22 cellular contexts compared by ENCODE assay signal in genomic region chr3:47014036-47014435, GRCh38. TPM values are rescaled to one million over a fixed set of nuclear protein-coding genes. Genes with fewer than 3 reads are reported as not detected.
DNase-seq lines count a peak whose midpoint lies in the region; ATAC-seq and TF ChIP-seq lines count a peak whose summit lies in the region.
"Had no signal": no experiment of that assay in that cellular context is flagged by ENCODE, and none has a peak within 500 bp of the region (broad histone marks: within the 10 kb centered on the region; RNA-seq: fewer than 3 reads in every experiment).

No MANE protein-coding gene starts in this region.

- H3K9me3 Mint-ChIP-seq in activated CD4-positive, alpha-beta T cell treated with anti-CD3 and anti-CD28 coated beads for 36 hours (ENCODE audit: low read depth), result no peaks in the 10 kb centered on the region
- H3K9me3 Mint-ChIP-seq in memory B cell, result no peaks in the 10 kb centered on the region
- no peaks in the 10 kb centered on the region for H3K9me3 Mint-ChIP-seq in stimulated activated memory B cell treated with anti-CD40 and anti-IgM and Interleukin-4, amounts not matched to agents 10 μg/mL and 1 μg/mL and 100 μg/mL, for 72 hours

- H3K79me2 ChIP-seq in Loucy (ENCODE audit: insufficient read depth, low read length), result peaks cover 9% of the 10 kb centered on the region

- DNase-seq in activated CD4-positive, alpha-beta T cell treated with anti-CD3 and anti-CD28 coated beads for 36 hours, result no peak
- DNase-seq in activated CD4-positive, alpha-beta T cell treated with anti-CD3 and anti-CD28 coated beads, Interleukin-2, amount 50 U/mL, for 48 hours, result no peak
- DNase-seq in memory B cell (ENCODE audit: low spot score in 2 of 2) (no peak), anterior cingulate cortex (lab: John Stamatoyannopoulos, UW) (no peak), right lobe of liver (no peak)
- DNase-seq: 8988T; GM23248; heart left ventricle; left colon; NCI-H1092; NCI-H2029; NCI-H345; NCI-H774; stimulated activated CD4-positive, alpha-beta T cell treated with anti-CD3 and anti-CD28 coated beads, Interleukin-1b, Interleukin-23, amount 100 ng/mL, for 48 hours; stimulated activated naive CD4-positive, alpha-beta T cell treated with Interleukin-2 at 50 U/mL for 16 hours; SW 1271; thyroid gland had no signal

- no peak overlapping the region for H3K4me3 ChIP-seq in Loucy (ENCODE audit: low read length, poor library complexity, severe bottlenecking)
- no peak overlapping the region for H3K4me3 ChIP-seq in right lobe of liver
- H3K4me3 ChIP-seq: GM23248, heart left ventricle, thyroid gland had no signal

- H3K4me3 Mint-ChIP-seq in activated CD4-positive, alpha-beta T cell treated with anti-CD3 and anti-CD28 coated beads for 36 hours, result no peak overlapping the region
- H3K4me3 Mint-ChIP-seq in memory B cell, result no peak overlapping the region
- no peak overlapping the region for H3K4me3 Mint-ChIP-seq in stimulated activated memory B cell treated with anti-CD40 and anti-IgM and Interleukin-4, amounts not matched to agents 10 μg/mL and 1 μg/mL and 100 μg/mL, for 72 hours

- peaks cover 36% of the 10 kb centered on the region for H3F3A ChIP-seq in Loucy (ENCODE audit: low read depth)

- CTCF ChIA-PET in activated CD4-positive, alpha-beta T cell treated with anti-CD3 and anti-CD28 coated beads for 36 hours (lab: Charles Lee), result interaction anchor here (0.6 to 0.7 kb wide), 2 partner anchors 8 to 291 kb away, joined by 3 read pairs; no protein-coding TSS in a partner anchor

- H3K4me1 ChIP-seq in Loucy (ENCODE audit: insufficient read depth, low read length, poor library complexity, severe bottlenecking), result peaks cover 61% of the 10 kb centered on the region
- peaks cover 0 to 34% (median 15%) of the 10 kb centered on the region in 4 donors for H3K4me1 ChIP-seq in right lobe of liver

- H3K9me3 ChIP-seq in Loucy (ENCODE audit: insufficient read depth, low read depth, low read length) (no peaks in the 10 kb centered on the region), right lobe of liver (no peaks in the 10 kb centered on the region)
- H3K9me3 ChIP-seq: heart left ventricle, thyroid gland had no signal

- H2AFZ ChIP-seq in Loucy (ENCODE audit: low read length), result no peak overlapping the region
- H2AFZ ChIP-seq: GM23248 had no signal

- no peak overlapping the region for H3K4me2 ChIP-seq in Loucy (ENCODE audit: low read depth, low read length, poor library complexity, severe bottlenecking)

- TF ChIP-seq CTCF in Loucy (conservative IDR thresholded peaks at IDR 0.05; ENCODE audit: low read length) (no peak), right lobe of liver (IDR thresholded peaks at IDR 0.05) (no peak)

- no peaks in the 10 kb centered on the region for H4K20me1 ChIP-seq in Loucy (ENCODE audit: insufficient read depth, low read length, poor library complexity, severe bottlenecking)

- H3K9ac ChIP-seq in Loucy (ENCODE audit: low read depth, low read length, poor library complexity, severe bottlenecking), result peak overlapping the region; percentile 83
- H3K9ac ChIP-seq: GM23248 had no signal

- H3K27me3 Mint-ChIP-seq in activated CD4-positive, alpha-beta T cell treated with anti-CD3 and anti-CD28 coated beads for 36 hours, result no peaks in the 10 kb centered on the region
- no peaks in the 10 kb centered on the region for H3K27me3 Mint-ChIP-seq in memory B cell
- H3K27me3 Mint-ChIP-seq in stimulated activated memory B cell treated with anti-CD40 and anti-IgM and Interleukin-4, amounts not matched to agents 10 μg/mL and 1 μg/mL and 100 μg/mL, for 72 hours, result no peaks in the 10 kb centered on the region

- H3K27ac Mint-ChIP-seq in activated CD4-positive, alpha-beta T cell treated with anti-CD3 and anti-CD28 coated beads for 36 hours, result peak overlapping the region; percentile 47
- H3K27ac Mint-ChIP-seq in memory B cell, result peak overlapping the region; percentile 60
- H3K27ac Mint-ChIP-seq in stimulated activated memory B cell treated with anti-CD40 and anti-IgM and Interleukin-4, amounts not matched to agents 10 μg/mL and 1 μg/mL and 100 μg/mL, for 72 hours, result peak overlapping the region; percentile 55

- no peak for TF ChIP-seq POLR2A in right lobe of liver (IDR thresholded peaks at IDR 0.05)

- H3K36me3 ChIP-seq in Loucy (ENCODE audit: insufficient read depth, low read length) (peaks cover 23% of the 10 kb centered on the region; the same call in 1 of the 2 replicates), right lobe of liver (peaks cover 0 to 4% (median 0%) of the 10 kb centered on the region in 4 donors)

- H3K36me3 Mint-ChIP-seq in activated CD4-positive, alpha-beta T cell treated with anti-CD3 and anti-CD28 coated beads for 36 hours (ENCODE audit: low read depth), result peaks cover 26% of the 10 kb centered on the region
- peaks cover 7% of the 10 kb centered on the region for H3K36me3 Mint-ChIP-seq in memory B cell
- H3K36me3 Mint-ChIP-seq in stimulated activated memory B cell treated with anti-CD40 and anti-IgM and Interleukin-4, amounts not matched to agents 10 μg/mL and 1 μg/mL and 100 μg/mL, for 72 hours, result peaks cover 16% of the 10 kb centered on the region

- POLR2A ChIA-PET in activated CD4-positive, alpha-beta T cell treated with anti-CD3 and anti-CD28 coated beads for 36 hours (lab: Charles Lee), result no interaction called here

- no peak for ATAC-seq in activated CD4-positive, alpha-beta T cell treated with anti-CD3 and anti-CD28 coated beads for 36 hours
- ATAC-seq in memory B cell (ENCODE audit: low read depth), result no peak
- no peak for ATAC-seq in stimulated activated memory B cell treated with anti-CD40 and anti-IgM and Interleukin-4, amounts not matched to agents 10 μg/mL and 1 μg/mL and 100 μg/mL, for 72 hours
- no peak for ATAC-seq in HG02610 (IDR thresholded peaks at IDR 0.05; ENCODE audit: unreplicated experiment)
- no peak for ATAC-seq in right lobe of liver
- ATAC-seq: heart left ventricle, left colon, Right ventricle myocardium inferior had no signal

- no peaks in the 10 kb centered on the region for H3K27me3 ChIP-seq in Loucy (ENCODE audit: insufficient read depth, low read length, poor library complexity, severe bottlenecking)
- H3K27me3 ChIP-seq in right lobe of liver, result no peaks in the 10 kb centered on the region
- H3K27me3 ChIP-seq: heart left ventricle, thyroid gland had no signal

- H3K27ac ChIP-seq in right lobe of liver, result no peak overlapping the region
- H3K27ac ChIP-seq: epithelial cell of prostate, GM23248, heart left ventricle, thyroid gland had no signal

- H3K9me2 ChIP-seq in Loucy (replicated peaks; ENCODE audit: low read depth, low read length), result no peaks in the 10 kb centered on the region

- H3K4me1 Mint-ChIP-seq in activated CD4-positive, alpha-beta T cell treated with anti-CD3 and anti-CD28 coated beads for 36 hours, result peaks cover 33% of the 10 kb centered on the region
- peaks cover 27% of the 10 kb centered on the region for H3K4me1 Mint-ChIP-seq in memory B cell
- peaks cover 47% of the 10 kb centered on the region for H3K4me1 Mint-ChIP-seq in stimulated activated memory B cell treated with anti-CD40 and anti-IgM and Interleukin-4, amounts not matched to agents 10 μg/mL and 1 μg/mL and 100 μg/mL, for 72 hours

- intact Hi-C loops in activated CD4-positive, alpha-beta T cell treated with anti-CD3 and anti-CD28 coated beads for 36 hours (cut with DNase I, micrococcal nuclease), result loop anchor here in 1 of 2 experiments (10.0 kb wide), 1 partner anchor 361 kb away; no protein-coding TSS in a partner anchor
- intact Hi-C loops in right lobe of liver (cut with DNase I), result no loop called here

RNA-seq across cellular contexts. Expression of gene NBEAL2, which starts 34.6 kb away (rescaled TPM):
- 10 to 100 TPM; 83.4 to 84.9 TPM for total RNA-seq in activated CD4-positive, alpha-beta T cell treated with anti-CD3 and anti-CD28 coated beads for 36 hours
- 10 to 100 TPM in 5 of 6 experiments, 1 to 10 TPM in 1; 8.9 to 11.7 (median 10.8) TPM for total RNA-seq in right lobe of liver

RNA-seq across cellular contexts. Expression of gene CCDC12, which starts 37.5 kb away (rescaled TPM):
- 10 to 100 TPM; 45.4 to 47.8 TPM for total RNA-seq in activated CD4-positive, alpha-beta T cell treated with anti-CD3 and anti-CD28 coated beads for 36 hours
- total RNA-seq in right lobe of liver, result 10 to 100 TPM; 14.6 to 24.2 (median 17.0) TPM

Comparison
In these comparisons a context has a peak if more than half of its experiments do, and no peak if none do; other contexts are left out.
1. RNA of gene NBEAL2, which starts 34.6 kb away (total RNA-seq): 83.4 to 84.9 TPM in activated CD4-positive, alpha-beta T cell treated with anti-CD3 and anti-CD28 coated beads for 36 hours; 8.9 to 11.7 TPM in right lobe of liver; every median in the first group is over 4 times any median in the second.
2. Peak in every context shown above with its lines, with median percentiles within 50 percentile points of each other: H3K27ac Mint-ChIP-seq.